ENCODE assay signal across 11 cellular contexts in the genomic region with DNA sequence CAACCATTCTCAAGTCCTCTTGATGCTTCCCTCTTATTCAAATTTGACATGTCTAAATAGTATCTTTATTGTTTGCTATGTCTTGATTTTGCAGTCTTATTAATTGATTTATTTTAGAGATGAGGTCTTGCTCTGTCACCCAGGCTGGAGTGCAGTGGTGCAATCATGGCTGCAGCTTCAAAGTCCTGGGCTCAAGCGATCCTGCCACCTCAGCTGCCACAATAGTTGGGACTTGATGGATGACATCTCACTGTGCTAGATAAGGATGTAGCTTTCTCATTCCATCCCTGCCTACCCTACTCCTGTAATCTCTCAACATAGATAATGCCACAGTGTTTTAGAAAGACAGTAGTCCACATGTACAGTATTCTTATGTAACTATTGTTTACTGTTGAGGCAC. TPM values are rescaled to one million over a fixed set of nuclear protein-coding genes. Genes with fewer than 3 reads are reported as not detected.
"Had no signal": no experiment of that assay in that cellular context is flagged by ENCODE, and none has a peak within 500 bp of the region (broad histone marks: within the 10 kb centered on the region; RNA-seq: fewer than 3 reads in every experiment).

No MANE protein-coding gene starts in this region.

- H3K27ac ChIP-seq: GM23248 had no signal

- H3K4me3 ChIP-seq: GM23248, GM23338, HAP-1 had no signal

- H3K36me3 ChIP-seq: HAP-1 had no signal

- DNase-seq: GM23248, GOT3, H7, H9, HCEC 1CT, HFFc6 had no signal

- H2AFZ ChIP-seq: GM23248, GM23338 had no signal

- ATAC-seq: GM23338, HCT116 had no signal

- H3K9me3 ChIP-seq: HAP-1 had no signal

- H3K9ac ChIP-seq: GM23248 had no signal

- H3K4me2 ChIP-seq: GM23338 had no signal

- FAIRE-seq: H1, H54 had no signal

RNA-seq across cellular contexts. Expression of a gene that starts 42.1 kb away (rescaled TPM):
- total RNA-seq: GM23248, GM23338 had no signal
